25 cellular contexts compared by ENCODE assay signal in genomic region chr10:119344381-119344780, GRCh38.
DNase-seq lines count a peak whose midpoint lies in the region; ATAC-seq and TF ChIP-seq lines count a peak whose summit lies in the region.
"Had no signal": no experiment of that assay in that cellular context is flagged by ENCODE, and none has a peak within 500 bp of the region (broad histone marks: within the 10 kb centered on the region; RNA-seq: fewer than 3 reads in every experiment).

No MANE protein-coding gene starts in this region.

- peaks cover 7% of the 10 kb centered on the region for H3K4me1 Mint-ChIP-seq in WTC11
- peaks cover 33% of the 10 kb centered on the region for H3K4me1 Mint-ChIP-seq in activated CD8-positive, alpha-beta T cell treated with anti-CD3 and anti-CD28 coated beads, Interleukin-2, amount 10 ng/mL, durations not matched to agents 7 days and 5 days (ENCODE audit: low read depth)

- peaks cover 49% of the 10 kb centered on the region for H3K4me1 ChIP-seq in BLaER1
- peaks cover 27 to 42% (median 38%) of the 10 kb centered on the region in 4 donors for H3K4me1 ChIP-seq in stomach
- H3K4me1 ChIP-seq: pancreas had no signal

- H3K9me3 Mint-ChIP-seq in WTC11, result no peaks in the 10 kb centered on the region
- H3K9me3 Mint-ChIP-seq in activated CD8-positive, alpha-beta T cell treated with anti-CD3 and anti-CD28 coated beads, Interleukin-2, amount 10 ng/mL, durations not matched to agents 7 days and 5 days (ENCODE audit: insufficient read depth), result no peaks in the 10 kb centered on the region
- H3K9me3 Mint-ChIP-seq: natural killer cell had no signal

- H3K4me3 Mint-ChIP-seq in WTC11, result no peak overlapping the region
- no peak overlapping the region for H3K4me3 Mint-ChIP-seq in activated CD8-positive, alpha-beta T cell treated with anti-CD3 and anti-CD28 coated beads, Interleukin-2, amount 10 ng/mL, durations not matched to agents 7 days and 5 days
- H3K4me3 Mint-ChIP-seq: activated CD4-positive, alpha-beta T cell treated with anti-CD3 and anti-CD28 coated beads for 36 hours; activated naive CD4-positive, alpha-beta T cell treated with anti-CD3 and anti-CD28 coated beads, Interleukin-2, amount 10 ng/mL, durations not matched to agents 7 days and 5 days; activated T-cell treated with anti-CD3 and anti-CD28 coated beads, Interleukin-2, amount 50 U/mL, for 72 hours; natural killer cell; T-cell had no signal

- no peak overlapping the region for H3K4me3 ChIP-seq in BLaER1
- H3K4me3 ChIP-seq in stomach, result no peak overlapping the region
- H3K4me3 ChIP-seq: pancreas, right lobe of liver had no signal

- H3K27me3 ChIP-seq in BLaER1, result no peaks in the 10 kb centered on the region
- no peaks in the 10 kb centered on the region for H3K27me3 ChIP-seq in stomach
- H3K27me3 ChIP-seq: pancreas, right lobe of liver had no signal

- peak overlapping the region; percentile 32; the same call in 1 of the 2 replicates for H3K4me2 ChIP-seq in BLaER1

- H3K9me3 ChIP-seq in BLaER1 (no peaks in the 10 kb centered on the region), stomach (no peaks in the 10 kb centered on the region)
- H3K9me3 ChIP-seq: pancreas, right lobe of liver had no signal

- no peak overlapping the region for H3K9ac ChIP-seq in BLaER1

- 93 to 98% (median 95%) methylated on average over 12 of the region's 12 CpGs for WGBS in stomach, 5 donors

- H3K27me3 Mint-ChIP-seq in WTC11 (ENCODE audit: low read depth), result peaks cover 2% of the 10 kb centered on the region; the same call in 1 of the 2 replicates
- no peaks in the 10 kb centered on the region for H3K27me3 Mint-ChIP-seq in activated CD8-positive, alpha-beta T cell treated with anti-CD3 and anti-CD28 coated beads, Interleukin-2, amount 10 ng/mL, durations not matched to agents 7 days and 5 days (ENCODE audit: low read depth)
- H3K27me3 Mint-ChIP-seq: activated CD4-positive, alpha-beta T cell treated with anti-CD3 and anti-CD28 coated beads for 36 hours; activated naive CD4-positive, alpha-beta T cell treated with anti-CD3 and anti-CD28 coated beads, Interleukin-2, amount 10 ng/mL, durations not matched to agents 7 days and 5 days; T-cell had no signal

- H3K27ac ChIP-seq in BLaER1 (no peak overlapping the region), stomach (no peak overlapping the region)
- H3K27ac ChIP-seq: pancreas, right lobe of liver had no signal

- no peak for TF ChIP-seq EP300 in stomach (IDR thresholded peaks at IDR 0.05)

- CTCF ChIA-PET in WTC11 (lab: Charles Lee), result interaction anchor here (1.7 kb wide), 1 partner anchor 146 kb away, joined by 7 read pairs; no protein-coding TSS in a partner anchor
- CTCF ChIA-PET in activated CD8-positive, alpha-beta T cell treated with anti-CD3 and anti-CD28 coated beads, Interleukin-2, amount 10 ng/mL, durations not matched to agents 7 days and 5 days (lab: Charles Lee), result no interaction called here

- ATAC-seq in WTC11 (no peak), HG03457 (IDR thresholded peaks at IDR 0.05; ENCODE audit: unreplicated experiment) (no peak)
- ATAC-seq in activated CD8-positive, alpha-beta T cell treated with anti-CD3 and anti-CD28 coated beads, Interleukin-2, amount 10 ng/mL, durations not matched to agents 7 days and 5 days, result no peak
- ATAC-seq: activated CD4-positive, alpha-beta T cell treated with anti-CD3 and anti-CD28 coated beads for 36 hours; activated T-cell treated with anti-CD3 and anti-CD28 coated beads, Interleukin-2, amount 50 U/mL, for 72 hours; left lobe of liver; natural killer cell; pancreas; right lobe of liver; T-cell had no signal

- POLR2A ChIA-PET in WTC11 (lab: Charles Lee), result no interaction called here
- POLR2A ChIA-PET in activated CD8-positive, alpha-beta T cell treated with anti-CD3 and anti-CD28 coated beads, Interleukin-2, amount 10 ng/mL, durations not matched to agents 7 days and 5 days (lab: Charles Lee), result no interaction called here

- intact Hi-C loops in stomach (cut with DNase I; ENCODE audit: low total_unique reads), result no loop called here

- TF ChIP-seq POLR2A in stomach (IDR thresholded peaks at IDR 0.05), result no peak

- H3K36me3 ChIP-seq in BLaER1, result no peaks in the 10 kb centered on the region
- H3K36me3 ChIP-seq in stomach, result peaks cover 0 to 3% (median 0%) of the 10 kb centered on the region in 4 donors
- H3K36me3 ChIP-seq: pancreas, right lobe of liver had no signal

- TF ChIP-seq CTCF in WTC11 (IDR thresholded peaks at IDR 0.05), result no peak
- TF ChIP-seq CTCF in stomach (IDR thresholded peaks at IDR 0.05), result no peak

- peak; percentile 9 for DNase-seq in NCI-H1092 treated with DMSO at 0.1 percent for 48 hours (lab: John Stamatoyannopoulos, UW)
- DNase-seq in NCI-H1092 (lab: John Stamatoyannopoulos, UW), result no peak
- DNase-seq in NCI-H345 (lab: John Stamatoyannopoulos, UW), result peak; percentile 66
- no peak for DNase-seq in WTC11 (ENCODE audit: low spot score)
- DNase-seq in activated CD8-positive, alpha-beta T cell treated with anti-CD3 and anti-CD28 coated beads, Interleukin-2, amount 10 ng/mL, durations not matched to agents 7 days and 5 days, result no peak
- DNase-seq in stomach, result no peak
- DNase-seq: 8988T; activated CD4-positive, alpha-beta T cell treated with anti-CD3 and anti-CD28 coated beads for 36 hours; activated naive CD4-positive, alpha-beta T cell treated with anti-CD3 and anti-CD28 coated beads, Interleukin-2, amount 10 ng/mL, durations not matched to agents 7 days and 5 days; activated T-cell treated with anti-CD3 and anti-CD28 coated beads, Interleukin-2, amount 50 U/mL, for 72 hours; AML-193; anterior cingulate cortex; COR-L47; midbrain; natural killer cell; NCI-H1436 treated with DMSO at 0.1 percent for 48 hours; NCI-H446 treated with DMSO at 0.1 percent for 48 hours; pancreas; right lobe of liver; stimulated activated CD8-positive, alpha-beta memory T cell treated with anti-CD3 and anti-CD28 coated beads, Interleukin-4, amount 100 ng/mL, for 48 hours; T-cell; trophoblast cell had no signal

- no peaks in the 10 kb centered on the region for H4K20me1 ChIP-seq in BLaER1

- H3K36me3 Mint-ChIP-seq in WTC11, result no peaks in the 10 kb centered on the region
- peaks cover 5% of the 10 kb centered on the region for H3K36me3 Mint-ChIP-seq in activated CD8-positive, alpha-beta T cell treated with anti-CD3 and anti-CD28 coated beads, Interleukin-2, amount 10 ng/mL, durations not matched to agents 7 days and 5 days (ENCODE audit: low read depth)
- H3K36me3 Mint-ChIP-seq: natural killer cell had no signal

- H3K27ac Mint-ChIP-seq in WTC11, result peak overlapping the region; percentile 66; the same call in 1 of the 2 replicates
- no peak overlapping the region for H3K27ac Mint-ChIP-seq in activated CD8-positive, alpha-beta T cell treated with anti-CD3 and anti-CD28 coated beads, Interleukin-2, amount 10 ng/mL, durations not matched to agents 7 days and 5 days
- H3K27ac Mint-ChIP-seq: activated CD4-positive, alpha-beta T cell treated with anti-CD3 and anti-CD28 coated beads for 36 hours; activated naive CD4-positive, alpha-beta T cell treated with anti-CD3 and anti-CD28 coated beads, Interleukin-2, amount 10 ng/mL, durations not matched to agents 7 days and 5 days; activated T-cell treated with anti-CD3 and anti-CD28 coated beads, Interleukin-2, amount 50 U/mL, for 72 hours; T-cell had no signal

TF ChIP-seq in WTC11, 78 proteins besides CTCF, POLR2A, EP300 and RAD21 (continues in another document):
- TF ChIP-seq JAZF1 (CRISPR knock-in tag; IDR thresholded peaks at IDR 0.05) (no peak), GTF2I (CRISPR knock-in tag; conservative IDR thresholded peaks at IDR 0.05) (no peak), MXD4 (CRISPR knock-in tag; IDR thresholded peaks at IDR 0.05; ENCODE audit: borderline replicate concordance) (no peak), ETV6 (CRISPR knock-in tag; IDR thresholded peaks at IDR 0.05) (no peak), ZNF671 (CRISPR knock-in tag; IDR thresholded peaks at IDR 0.05) (no peak), PRRX2 (CRISPR knock-in tag; IDR thresholded peaks at IDR 0.05) (no peak), ZNF219 (CRISPR knock-in tag; IDR thresholded peaks at IDR 0.05; ENCODE audit: borderline replicate concordance) (no peak)
- TF ChIP-seq, protein P1, sequence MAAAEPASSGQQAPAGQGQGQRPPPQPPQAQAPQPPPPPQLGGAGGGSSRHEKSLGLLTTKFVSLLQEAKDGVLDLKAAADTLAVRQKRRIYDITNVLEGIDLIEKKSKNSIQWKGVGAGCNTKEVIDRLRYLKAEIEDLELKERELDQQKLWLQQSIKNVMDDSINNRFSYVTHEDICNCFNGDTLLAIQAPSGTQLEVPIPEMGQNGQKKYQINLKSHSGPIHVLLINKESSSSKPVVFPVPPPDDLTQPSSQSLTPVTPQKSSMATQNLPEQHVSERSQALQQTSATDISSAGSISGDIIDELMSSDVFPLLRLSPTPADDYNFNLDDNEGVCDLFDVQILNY (CRISPR knock-in tag; IDR thresholded peaks at IDR 0.05), result no peak
- TF ChIP-seq, protein P2, sequence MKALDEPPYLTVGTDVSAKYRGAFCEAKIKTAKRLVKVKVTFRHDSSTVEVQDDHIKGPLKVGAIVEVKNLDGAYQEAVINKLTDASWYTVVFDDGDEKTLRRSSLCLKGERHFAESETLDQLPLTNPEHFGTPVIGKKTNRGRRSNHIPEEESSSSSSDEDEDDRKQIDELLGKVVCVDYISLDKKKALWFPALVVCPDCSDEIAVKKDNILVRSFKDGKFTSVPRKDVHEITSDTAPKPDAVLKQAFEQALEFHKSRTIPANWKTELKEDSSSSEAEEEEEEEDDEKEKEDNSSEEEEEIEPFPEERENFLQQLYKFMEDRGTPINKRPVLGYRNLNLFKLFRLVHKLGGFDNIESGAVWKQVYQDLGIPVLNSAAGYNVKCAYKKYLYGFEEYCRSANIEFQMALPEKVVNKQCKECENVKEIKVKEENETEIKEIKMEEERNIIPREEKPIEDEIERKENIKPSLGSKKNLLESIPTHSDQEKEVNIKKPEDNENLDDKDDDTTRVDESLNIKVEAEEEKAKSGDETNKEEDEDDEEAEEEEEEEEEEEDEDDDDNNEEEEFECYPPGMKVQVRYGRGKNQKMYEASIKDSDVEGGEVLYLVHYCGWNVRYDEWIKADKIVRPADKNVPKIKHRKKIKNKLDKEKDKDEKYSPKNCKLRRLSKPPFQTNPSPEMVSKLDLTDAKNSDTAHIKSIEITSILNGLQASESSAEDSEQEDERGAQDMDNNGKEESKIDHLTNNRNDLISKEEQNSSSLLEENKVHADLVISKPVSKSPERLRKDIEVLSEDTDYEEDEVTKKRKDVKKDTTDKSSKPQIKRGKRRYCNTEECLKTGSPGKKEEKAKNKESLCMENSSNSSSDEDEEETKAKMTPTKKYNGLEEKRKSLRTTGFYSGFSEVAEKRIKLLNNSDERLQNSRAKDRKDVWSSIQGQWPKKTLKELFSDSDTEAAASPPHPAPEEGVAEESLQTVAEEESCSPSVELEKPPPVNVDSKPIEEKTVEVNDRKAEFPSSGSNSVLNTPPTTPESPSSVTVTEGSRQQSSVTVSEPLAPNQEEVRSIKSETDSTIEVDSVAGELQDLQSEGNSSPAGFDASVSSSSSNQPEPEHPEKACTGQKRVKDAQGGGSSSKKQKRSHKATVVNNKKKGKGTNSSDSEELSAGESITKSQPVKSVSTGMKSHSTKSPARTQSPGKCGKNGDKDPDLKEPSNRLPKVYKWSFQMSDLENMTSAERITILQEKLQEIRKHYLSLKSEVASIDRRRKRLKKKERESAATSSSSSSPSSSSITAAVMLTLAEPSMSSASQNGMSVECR (CRISPR knock-in tag; IDR thresholded peaks at IDR 0.05; ENCODE audit: borderline replicate concordance), result no peak

Comparison
In these comparisons a context has a peak if more than half of its experiments do, and no peak if none do; other contexts are left out.
1. DNase-seq: peak in NCI-H1092 treated with DMSO at 0.1 percent for 48 hours (single experiment) and NCI-H345 (single experiment); none in NCI-H1092 (single experiment), WTC11 (single experiment), activated CD8-positive, alpha-beta T cell treated with anti-CD3 and anti-CD28 coated beads, Interleukin-2, amount 10 ng/mL, durations not matched to agents 7 days and 5 days (single experiment) and stomach (single experiment).